8 cellular contexts compared by ENCODE assay signal in the genomic region with DNA sequence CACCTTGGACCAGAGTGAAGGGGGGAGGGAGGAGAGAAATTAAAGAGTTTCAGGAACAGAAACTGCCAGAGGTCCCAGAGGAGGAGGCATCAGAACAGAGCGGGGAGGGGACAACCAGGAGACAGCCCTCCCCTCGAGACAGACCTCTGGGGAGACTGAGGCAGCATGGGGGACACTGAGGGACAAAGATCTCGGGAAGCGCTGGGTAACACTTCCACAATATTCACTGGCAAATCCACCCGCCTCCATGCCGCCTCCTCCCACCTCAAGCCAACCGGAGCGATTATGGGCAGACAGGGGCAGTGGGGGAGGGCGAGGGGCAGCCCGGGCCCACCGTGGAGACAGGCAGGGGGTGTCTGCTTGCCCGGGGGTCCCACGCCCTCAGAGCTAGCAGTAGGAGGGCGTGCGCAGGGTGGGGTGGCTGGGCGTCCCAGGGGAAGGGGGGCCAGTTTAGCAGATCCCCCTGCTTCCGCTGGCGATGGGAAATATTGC. TPM values are rescaled to one million over a fixed set of nuclear protein-coding genes. Genes with fewer than 3 reads are reported as not detected.
DNase-seq lines count a peak whose midpoint lies in the region; ATAC-seq and TF ChIP-seq lines count a peak whose summit lies in the region.

No MANE protein-coding gene starts in this region.

- WGBS in HUES64, result 2% methylated on average over 18 of the region's 18 CpGs

- in situ Hi-C loops in brain microvascular endothelial cell (cut with HindIII; ENCODE audit: low pct_ligation_motif_present, low sequenced_read_pairs), result no loop called here

- DNase-seq in AG04449 (ENCODE audit: low read depth, low spot score) (no peak), brain microvascular endothelial cell (no peak), caudate nucleus (lab: John Stamatoyannopoulos, UW) (no peak), HT-29 (ENCODE audit: low spot score) (no peak)

- H3K4me3 ChIP-seq in AG04449 (ENCODE audit: low read depth, low read length) (peak overlapping the region; percentile 88), HUES64 (ENCODE audit: low read length) (peak overlapping the region; percentile 91), brain microvascular endothelial cell (ENCODE audit: low read depth, low read length) (peak overlapping the region; percentile 99), mucosa of rectum (ENCODE audit: low read length in 2 of 2) (peak overlapping the region; percentile 39 to 81)

- H3K27me3 ChIP-seq in HUES64 (ENCODE audit: insufficient read depth, low read length) (peaks cover 6% of the 10 kb centered on the region; the same call in 1 of the 2 replicates), brain microvascular endothelial cell (replicated peaks) (no peaks in the 10 kb centered on the region), mucosa of rectum (ENCODE audit: control insufficient read depth in 2 of 2, insufficient read depth in 2 of 2, low read length in 2 of 2) (no peaks in the 10 kb centered on the region)

- ATAC-seq in GM18517 (IDR thresholded peaks at IDR 0.05; ENCODE audit: unreplicated experiment), result no peak
- ATAC-seq in esophagus mucosa, result no peak

- CTCF ChIA-PET in AG04449 (lab: Yijun Ruan, JAX), result interaction anchor here (0.9 to 5.4 kb wide), 5 partner anchors 12 to 70 kb away, joined by 3 to 78 read pairs (median 4); no protein-coding TSS in a partner anchor

- no peaks in the 10 kb centered on the region; the same call in 1 of the 2 replicates for H3K36me3 ChIP-seq in HUES64 (ENCODE audit: insufficient read depth, low read length)
- H3K36me3 ChIP-seq in brain microvascular endothelial cell (replicated peaks), result no peaks in the 10 kb centered on the region
- no peaks in the 10 kb centered on the region for H3K36me3 ChIP-seq in mucosa of rectum (ENCODE audit: control insufficient read depth in 2 of 2, insufficient read depth in 2 of 2, low read length in 2 of 2)

- POLR2A ChIA-PET in AG04449 (lab: Yijun Ruan, JAX), result interaction anchor here (1.0 kb wide), 1 partner anchor 31 kb away, joined by 4 read pairs; no protein-coding TSS in a partner anchor

- peak overlapping the region; percentile 92; the same call in 1 of the 2 replicates for H3K27ac ChIP-seq in HUES64 (ENCODE audit: low read depth, low read length)
- no peak overlapping the region for H3K27ac ChIP-seq in brain microvascular endothelial cell
- H3K27ac ChIP-seq in mucosa of rectum (ENCODE audit: low read depth in 2 of 2, low read length in 2 of 2), result peak overlapping the region in 1 of 2 donors; percentile 52
- H3K27ac ChIP-seq in caudate nucleus (ENCODE audit: low read depth, low read length), result no peak overlapping the region

- H3K9ac ChIP-seq in HUES64 (ENCODE audit: low read depth, low read length) (peak overlapping the region; percentile 43), mucosa of rectum (ENCODE audit: low read depth in 1 of 2, low read length in 2 of 2) (peak overlapping the region in 1 of 2 donors; percentile 83)

- H3K4me1 ChIP-seq in HUES64 (ENCODE audit: insufficient read depth, low read length) (peaks cover 30% of the 10 kb centered on the region), mucosa of rectum (ENCODE audit: control insufficient read depth in 2 of 2, insufficient read depth in 2 of 2, low read length in 2 of 2) (peaks cover 59% of the 10 kb centered on the region in 2 donors)

- TF ChIP-seq CTCF in AG04449 (IDR thresholded peaks at IDR 0.05; ENCODE audit: insufficient read depth, low read length, missing control alignments), result no peak
- no peak for TF ChIP-seq CTCF in brain microvascular endothelial cell (IDR thresholded peaks at IDR 0.05; ENCODE audit: low read depth, low read length, missing control alignments)

- H3K9me3 ChIP-seq in HUES64 (ENCODE audit: insufficient read depth, low read depth, low read length) (no peaks in the 10 kb centered on the region), mucosa of rectum (ENCODE audit: control insufficient read depth in 2 of 2, low read length in 2 of 2) (no peaks in the 10 kb centered on the region)

RNA-seq across cellular contexts. Expression of a gene that starts 1.2 kb away (rescaled TPM):
- polyA plus RNA-seq in HUES64 (2013, experiment 1 of 2), result 56.6 TPM
- 57.9 TPM for polyA plus RNA-seq in HUES64 (2013, experiment 2 of 2)
- 8.7 and 18.9 TPM in 2 replicates for total RNA-seq in HT-29 (2014; rRNA removed; shearing (Covaris generic))
- 18.0 TPM for total RNA-seq in esophagus mucosa

RNA-seq across cellular contexts. Expression of a gene that starts 5.6 kb away (rescaled TPM):
- polyA plus RNA-seq in HUES64 (2013, experiment 1 of 2), result 264 TPM
- polyA plus RNA-seq in HUES64 (2013, experiment 2 of 2), result 279 TPM
- total RNA-seq in HT-29 (2014; rRNA removed; shearing (Covaris generic)), result 828 and 837 TPM in 2 replicates
- total RNA-seq in esophagus mucosa, result 179 TPM

RNA-seq across cellular contexts. Expression of a gene that starts 16.8 kb away (rescaled TPM):
- polyA plus RNA-seq in HUES64 (2013, experiment 1 of 2), result 10.7 TPM
- 11.2 TPM for polyA plus RNA-seq in HUES64 (2013, experiment 2 of 2)
- total RNA-seq in HT-29 (2014; rRNA removed; shearing (Covaris generic)), result 54.0 and 100 TPM in 2 replicates
- total RNA-seq in esophagus mucosa, result 28.6 TPM

RNA-seq across cellular contexts. Expression of a gene that starts 41.9 kb away (rescaled TPM):
- polyA plus RNA-seq in HUES64 (2013, experiment 1 of 2), result 12.7 TPM
- polyA plus RNA-seq in HUES64 (2013, experiment 2 of 2), result 15.3 TPM
- total RNA-seq in HT-29 (2014; rRNA removed; shearing (Covaris generic)), result 219 and 252 TPM in 2 replicates
- 40.2 TPM for total RNA-seq in esophagus mucosa

RNA-seq across cellular contexts. Expression of a gene that starts 52.4 kb away (rescaled TPM):
- polyA plus RNA-seq in HUES64 (2013, experiment 1 of 2), result 34.8 TPM
- 37.9 TPM for polyA plus RNA-seq in HUES64 (2013, experiment 2 of 2)
- total RNA-seq in HT-29 (2014; rRNA removed; shearing (Covaris generic)), result 39.6 and 62.1 TPM in 2 replicates
- 15.1 TPM for total RNA-seq in esophagus mucosa
